Comparison of ENCODE assay signal across 8 cellular contexts in genomic region chr5:159262472-159262858, GRCh38. TPM values are rescaled to one million over a fixed set of nuclear protein-coding genes. Genes with fewer than 3 reads are reported as not detected.
DNase-seq lines count a peak whose midpoint lies in the region; ATAC-seq and TF ChIP-seq lines count a peak whose summit lies in the region.

No MANE protein-coding gene starts in this region.

- no peaks in the 10 kb centered on the region for H3K27me3 Mint-ChIP-seq in Calu3 (ENCODE audit: unreplicated experiment)

- H3K27ac ChIP-seq in HUES64 (ENCODE audit: low read depth, low read length) = peak overlapping the region; percentile 86
- peak overlapping the region; percentile 83 to 97 (median 96) for H3K27ac ChIP-seq in spleen

- DNase-seq in Calu3 (peak; percentile 4), adipocyte (ENCODE audit: low read depth) (peak; percentile 24), spleen (no peak), posterior cingulate gyrus (no peak), posterior vena cava (ENCODE audit: low spot score) (no peak)

- peaks cover 2% of the 10 kb centered on the region for H3K9me3 Mint-ChIP-seq in Calu3 (ENCODE audit: low read depth, unreplicated experiment)

- peak overlapping the region; percentile 79 for H3K4me3 ChIP-seq in HUES64 (ENCODE audit: low read length)
- peak overlapping the region; percentile 92 for H3K4me3 ChIP-seq in adipocyte (ENCODE audit: low read length)
- H3K4me3 ChIP-seq in iPS-15b (ENCODE audit: low read depth, low read length) = peak overlapping the region; percentile 91
- peak overlapping the region; percentile 72 to 89 (median 83) for H3K4me3 ChIP-seq in spleen

- peak; percentile 19 for ATAC-seq in GM21390 (IDR thresholded peaks at IDR 0.05; ENCODE audit: unreplicated experiment)

- intact Hi-C loops in Calu3 (cut with micrococcal nuclease; ENCODE audit: unreplicated experiment) (loop anchor here (2.0 to 5.0 kb wide), 2 partner anchors 85 to 106 kb away; no protein-coding TSS in a partner anchor), spleen (cut with DNase I; ENCODE audit: low total_unique reads) (loop anchor here (5.0 to 10.0 kb wide), 2 partner anchors 55 to 108 kb away; partner anchors contain the start of gene RNF145), posterior cingulate gyrus (cut with DNase I) (loop anchor here (5.0 kb wide), 1 partner anchor 105 kb away; no protein-coding TSS in a partner anchor), posterior vena cava (cut with DNase I) (loop anchor here in 1 of 2 donors (5.0 kb wide), 1 partner anchor 105 kb away; no protein-coding TSS in a partner anchor)

- peaks cover 24% of the 10 kb centered on the region for H3K36me3 Mint-ChIP-seq in Calu3 (ENCODE audit: insufficient read depth, unreplicated experiment)

- 62% methylated on average over 10 of the region's 10 CpGs for WGBS in HUES64
- 20 to 30% (median 27%) methylated on average over 10 of the region's 10 CpGs for WGBS in spleen, 5 donors

- no peak for TF ChIP-seq POLR2A in spleen (IDR thresholded peaks at IDR 0.05)

- H3K27me3 ChIP-seq in HUES64 (ENCODE audit: insufficient read depth, low read length) (peaks cover 39% of the 10 kb centered on the region), adipocyte (replicated peaks; ENCODE audit: control insufficient read depth, insufficient read depth, low read length) (no peaks in the 10 kb centered on the region), iPS-15b (ENCODE audit: control insufficient read depth, insufficient read depth, low read length) (no peaks in the 10 kb centered on the region), spleen (replicated peaks in 1 of 7) (no peaks in the 10 kb centered on the region)

- no peaks in the 10 kb centered on the region for H3K9me3 ChIP-seq in HUES64 (ENCODE audit: insufficient read depth, low read depth, low read length)
- H3K9me3 ChIP-seq in adipocyte (ENCODE audit: control insufficient read depth, low read length) = no peaks in the 10 kb centered on the region
- H3K9me3 ChIP-seq in iPS-15b (ENCODE audit: control insufficient read depth, insufficient read depth, low read length) = no peaks in the 10 kb centered on the region
- peaks cover 0 to 15% (median 13%) of the 10 kb centered on the region in 8 donors for H3K9me3 ChIP-seq in spleen

- TF ChIP-seq CTCF in Calu3 (IDR thresholded peaks at IDR 0.05; ENCODE audit: unreplicated experiment) (no peak), spleen (IDR thresholded peaks at IDR 0.05 in 8 of 11, conservative IDR thresholded peaks at IDR 0.05 in 3 of 11) (no peak)

- peak overlapping the region; percentile 84 for H3K4me3 Mint-ChIP-seq in Calu3 (ENCODE audit: low read depth, unreplicated experiment)

- BruUV-seq in Calu3 (replicated peaks; lab: Mats Ljungman, UMichigan) = no TSS peak

- H3K4me1 ChIP-seq in HUES64 (ENCODE audit: insufficient read depth, low read length) (0 out of 2 replicates have a peak, but pooled peaks cover 5% of the 10 kb centered on the region), adipocyte (ENCODE audit: control insufficient read depth, insufficient read depth, low read length) (peaks cover 16% of the 10 kb centered on the region), iPS-15b (ENCODE audit: control insufficient read depth, insufficient read depth, low read length) (no peaks in the 10 kb centered on the region), spleen (peaks cover 12 to 32% (median 22%) of the 10 kb centered on the region in 6 donors)

- peaks cover 9% of the 10 kb centered on the region for H3K4me1 Mint-ChIP-seq in Calu3 (ENCODE audit: low read depth, unreplicated experiment)

- CTCF ChIA-PET in Calu3 (lab: Charles Lee) = interaction anchor here (1.1 to 1.2 kb wide), 2 partner anchors 105 to 671 kb away, joined by 3 to 5 read pairs; no protein-coding TSS in a partner anchor

- H3K27ac Mint-ChIP-seq in Calu3 (ENCODE audit: unreplicated experiment) = peak overlapping the region; percentile 92

- peak overlapping the region; percentile 84 for H3K9ac ChIP-seq in HUES64 (ENCODE audit: low read depth, low read length)
- H3K9ac ChIP-seq in adipocyte (ENCODE audit: low read length) = peak overlapping the region; percentile 93
- peak overlapping the region; percentile 74 for H3K9ac ChIP-seq in iPS-15b (ENCODE audit: low read depth, low read length)

- H3K36me3 ChIP-seq in HUES64 (ENCODE audit: insufficient read depth, low read length) (no peaks in the 10 kb centered on the region), adipocyte (ENCODE audit: control insufficient read depth, insufficient read depth, low read length, severe bottlenecking) (no peaks in the 10 kb centered on the region), iPS-15b (ENCODE audit: control insufficient read depth, insufficient read depth, low read length) (no peaks in the 10 kb centered on the region), spleen (peaks cover 0 to 11% (median 3%) of the 10 kb centered on the region in 6 donors)

RNA-seq across cellular contexts. Expression of gene UBLCP1, which starts 0.6 kb away (rescaled TPM):
- total RNA-seq in Calu3 (2022) (35.8 and 39.5 TPM in 2 replicates), spleen (10 to 100 TPM; 25.4 to 33.0 (median 28.6) TPM), posterior vena cava (10 to 100 TPM; 26.5 to 30.9 TPM)
- polyA plus RNA-seq in HUES64 (2013, experiment 1 of 2) = 44.3 TPM
- polyA plus RNA-seq in HUES64 (2013, experiment 2 of 2) = 49.8 TPM
- polyA plus RNA-seq in spleen = 10 to 100 TPM; 29.7 to 44.8 (median 32.9) TPM

RNA-seq across cellular contexts. Expression of gene RNF145, which starts 53.1 kb away (rescaled TPM):
- total RNA-seq in Calu3 (2022) (169 and 193 TPM in 2 replicates), spleen (10 to 100 TPM; 57.7 to 90.7 (median 72.6) TPM), posterior vena cava (10 to 100 TPM; 49.2 to 52.1 TPM)
- 62.8 TPM for polyA plus RNA-seq in HUES64 (2013, experiment 1 of 2)
- polyA plus RNA-seq in HUES64 (2013, experiment 2 of 2) = 61.9 TPM
- polyA plus RNA-seq in spleen = 10 to 100 TPM; 27.6 to 40.0 (median 36.5) TPM

Comparison
In these comparisons a context has a peak if more than half of its experiments do, and no peak if none do; other contexts are left out.
1. DNase-seq: peak in Calu3 (single experiment) and adipocyte (single experiment); none in spleen (single experiment), posterior cingulate gyrus (0 of 10) and posterior vena cava (single experiment).
2. Peak in every context shown above with its lines, with median percentiles within 50 percentile points of each other: H3K4me3 ChIP-seq and H3K9ac ChIP-seq.